Comparison of ENCODE assay signal across 9 cellular contexts in the genomic region with DNA sequence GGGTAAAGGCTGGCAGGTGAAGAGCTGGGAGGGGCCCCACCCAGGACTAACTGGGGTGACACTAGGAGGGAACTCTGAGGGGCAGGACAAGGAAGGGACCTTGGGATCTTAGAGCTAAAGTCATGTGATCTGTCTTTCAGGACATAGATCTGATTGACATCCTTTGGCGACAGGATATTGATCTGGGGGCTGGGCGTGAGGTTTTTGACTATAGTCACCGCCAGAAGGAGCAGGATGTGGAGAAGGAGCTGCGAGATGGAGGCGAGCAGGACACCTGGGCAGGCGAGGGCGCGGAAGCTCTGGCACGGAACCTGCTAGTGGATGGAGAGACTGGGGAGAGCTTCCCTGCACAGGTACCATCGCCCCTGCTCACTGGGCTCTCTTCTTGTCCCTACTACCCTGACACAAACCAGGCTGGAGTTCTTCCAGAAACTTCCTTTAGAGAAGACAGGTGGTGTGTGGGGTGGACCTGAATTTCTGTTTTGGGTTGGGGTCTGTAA. TPM values are rescaled to one million over a fixed set of nuclear protein-coding genes. Genes with fewer than 3 reads are reported as not detected.
DNase-seq lines count a peak whose midpoint lies in the region; ATAC-seq and TF ChIP-seq lines count a peak whose summit lies in the region.
"Had no signal": no experiment of that assay in that cellular context is flagged by ENCODE, and none has a peak within 500 bp of the region (broad histone marks: within the 10 kb centered on the region; RNA-seq: fewer than 3 reads in every experiment).

No MANE protein-coding gene starts in this region.

- CTCF ChIA-PET in activated CD8-positive, alpha-beta memory T cell treated with anti-CD3 and anti-CD28 coated beads, Interleukin-2, amount 10 ng/mL, durations not matched to agents 7 days and 5 days (lab: Charles Lee), result interaction anchor here (0.9 to 2.2 kb wide), 4 partner anchors 12 to 30 kb away, joined by 3 to 10 read pairs (median 6); partner anchors contain the start of gene COPZ2

- TF ChIP-seq CTCF in SU-DHL-6 (IDR thresholded peaks at IDR 0.05; ENCODE audit: insufficient read depth, low read length, poor library complexity, severe bottlenecking) (no peak), glutamatergic neuron (IDR thresholded peaks at IDR 0.05; ENCODE audit: partially characterized antibody, unreplicated experiment) (no peak)

- peaks cover 44% of the 10 kb centered on the region for H3K79me2 ChIP-seq in SU-DHL-6 (ENCODE audit: insufficient read depth, low read length)

- H2AFZ ChIP-seq in SU-DHL-6 (ENCODE audit: low read depth, low read length, severe bottlenecking), result no peak overlapping the region

- no peaks in the 10 kb centered on the region for H3K27me3 Mint-ChIP-seq in activated CD8-positive, alpha-beta memory T cell treated with anti-CD3 and anti-CD28 coated beads, Interleukin-2, amount 10 ng/mL, durations not matched to agents 7 days and 5 days
- H3K27me3 Mint-ChIP-seq in glutamatergic neuron (ENCODE audit: unreplicated experiment), result peaks cover 18% of the 10 kb centered on the region
- H3K27me3 Mint-ChIP-seq in stimulated activated memory B cell treated with anti-CD40 and anti-IgM and Interleukin-4, amounts not matched to agents 10 μg/mL and 1 μg/mL and 100 μg/mL, for 72 hours, result no peaks in the 10 kb centered on the region

- no peaks in the 10 kb centered on the region for H3K9me3 ChIP-seq in SU-DHL-6 (ENCODE audit: insufficient read depth, low read length)

- H3K36me3 Mint-ChIP-seq in activated CD8-positive, alpha-beta memory T cell treated with anti-CD3 and anti-CD28 coated beads, Interleukin-2, amount 10 ng/mL, durations not matched to agents 7 days and 5 days, result peaks cover 65% of the 10 kb centered on the region
- H3K36me3 Mint-ChIP-seq in glutamatergic neuron (ENCODE audit: unreplicated experiment), result peaks cover 6% of the 10 kb centered on the region
- peaks cover 74% of the 10 kb centered on the region for H3K36me3 Mint-ChIP-seq in stimulated activated memory B cell treated with anti-CD40 and anti-IgM and Interleukin-4, amounts not matched to agents 10 μg/mL and 1 μg/mL and 100 μg/mL, for 72 hours

- H3K4me1 Mint-ChIP-seq in activated CD8-positive, alpha-beta memory T cell treated with anti-CD3 and anti-CD28 coated beads, Interleukin-2, amount 10 ng/mL, durations not matched to agents 7 days and 5 days, result peaks cover 44% of the 10 kb centered on the region
- peaks cover 45% of the 10 kb centered on the region for H3K4me1 Mint-ChIP-seq in glutamatergic neuron (ENCODE audit: low read depth, unreplicated experiment)
- H3K4me1 Mint-ChIP-seq in stimulated activated memory B cell treated with anti-CD40 and anti-IgM and Interleukin-4, amounts not matched to agents 10 μg/mL and 1 μg/mL and 100 μg/mL, for 72 hours, result peaks cover 67% of the 10 kb centered on the region

- no peak for DNase-seq in activated CD8-positive, alpha-beta memory T cell treated with anti-CD3 and anti-CD28 coated beads, Interleukin-2, amount 10 ng/mL, durations not matched to agents 7 days and 5 days
- DNase-seq in activated CD8-positive, alpha-beta memory T cell treated with anti-CD3 and anti-CD28 coated beads for 24 hours, result no peak
- DNase-seq in glutamatergic neuron, result no peak
- no peak for DNase-seq in activated CD4-positive, CD25-positive, alpha-beta regulatory T cell treated with anti-CD3 and anti-CD28 coated beads, Interleukin-2, amount 50 U/mL, for 72 hours
- DNase-seq: NCI-H1694 had no signal

- peak overlapping the region; percentile 50; the same call in 1 of the 2 replicates for H3K9ac ChIP-seq in SU-DHL-6 (ENCODE audit: low read length)

- peak overlapping the region; percentile 82 for H3K27ac ChIP-seq in SU-DHL-6 (ENCODE audit: low read depth, low read length)

- peak overlapping the region; percentile 77 for H3K27ac Mint-ChIP-seq in activated CD8-positive, alpha-beta memory T cell treated with anti-CD3 and anti-CD28 coated beads, Interleukin-2, amount 10 ng/mL, durations not matched to agents 7 days and 5 days
- peak overlapping the region; percentile 94 for H3K27ac Mint-ChIP-seq in glutamatergic neuron (ENCODE audit: unreplicated experiment)
- peak overlapping the region; percentile 90 for H3K27ac Mint-ChIP-seq in stimulated activated memory B cell treated with anti-CD40 and anti-IgM and Interleukin-4, amounts not matched to agents 10 μg/mL and 1 μg/mL and 100 μg/mL, for 72 hours

- ATAC-seq in activated CD8-positive, alpha-beta memory T cell treated with anti-CD3 and anti-CD28 coated beads, Interleukin-2, amount 10 ng/mL, durations not matched to agents 7 days and 5 days, result no peak
- no peak for ATAC-seq in stimulated activated memory B cell treated with anti-CD40 and anti-IgM and Interleukin-4, amounts not matched to agents 10 μg/mL and 1 μg/mL and 100 μg/mL, for 72 hours
- ATAC-seq in GM21717 (IDR thresholded peaks at IDR 0.05; ENCODE audit: unreplicated experiment) (no peak), GM21381 (IDR thresholded peaks at IDR 0.05; ENCODE audit: unreplicated experiment) (no peak)

- H3K27me3 ChIP-seq in SU-DHL-6 (ENCODE audit: low read length), result no peaks in the 10 kb centered on the region

- no peaks in the 10 kb centered on the region for H3K9me3 Mint-ChIP-seq in activated CD8-positive, alpha-beta memory T cell treated with anti-CD3 and anti-CD28 coated beads, Interleukin-2, amount 10 ng/mL, durations not matched to agents 7 days and 5 days (ENCODE audit: low read depth)
- peaks cover 11% of the 10 kb centered on the region for H3K9me3 Mint-ChIP-seq in glutamatergic neuron (ENCODE audit: unreplicated experiment)
- H3K9me3 Mint-ChIP-seq in stimulated activated memory B cell treated with anti-CD40 and anti-IgM and Interleukin-4, amounts not matched to agents 10 μg/mL and 1 μg/mL and 100 μg/mL, for 72 hours, result no peaks in the 10 kb centered on the region

- H3K4me3 ChIP-seq in SU-DHL-6 (ENCODE audit: insufficient read depth, low read length, poor library complexity, severe bottlenecking), result no peak overlapping the region

- no peaks in the 10 kb centered on the region for H3K9me2 ChIP-seq in SU-DHL-6 (replicated peaks; ENCODE audit: insufficient read depth, low read length)

- peaks cover 3% of the 10 kb centered on the region; the same call in 1 of the 2 replicates for H3F3A ChIP-seq in SU-DHL-6 (ENCODE audit: insufficient read depth)

- H3K36me3 ChIP-seq in SU-DHL-6 (ENCODE audit: low read length), result peaks cover 11% of the 10 kb centered on the region; the same call in 1 of the 2 replicates

- H3K4me2 ChIP-seq in SU-DHL-6 (ENCODE audit: low read depth, low read length, poor library complexity, severe bottlenecking), result peak overlapping the region; percentile 50

- H4K20me1 ChIP-seq in SU-DHL-6 (ENCODE audit: low read depth, low read length), result no peaks in the 10 kb centered on the region

- H3K4me3 Mint-ChIP-seq in activated CD8-positive, alpha-beta memory T cell treated with anti-CD3 and anti-CD28 coated beads, Interleukin-2, amount 10 ng/mL, durations not matched to agents 7 days and 5 days, result peak overlapping the region; percentile 10
- peak overlapping the region; percentile 99 for H3K4me3 Mint-ChIP-seq in glutamatergic neuron (ENCODE audit: unreplicated experiment)
- H3K4me3 Mint-ChIP-seq in stimulated activated memory B cell treated with anti-CD40 and anti-IgM and Interleukin-4, amounts not matched to agents 10 μg/mL and 1 μg/mL and 100 μg/mL, for 72 hours, result peak overlapping the region; percentile 48

RNA-seq across cellular contexts. Expression of gene NFE2L1, which starts 8.1 kb away (rescaled TPM):
- 10 to 100 TPM; 56.1 to 80.8 TPM for total RNA-seq in activated CD8-positive, alpha-beta memory T cell treated with anti-CD3 and anti-CD28 coated beads, Interleukin-2, amount 10 ng/mL, durations not matched to agents 7 days and 5 days
- total RNA-seq in glutamatergic neuron (ENCODE audit: unreplicated experiment), result 190 TPM

RNA-seq across cellular contexts. Expression of gene COPZ2, which starts 18.7 kb away (rescaled TPM):
- total RNA-seq in activated CD8-positive, alpha-beta memory T cell treated with anti-CD3 and anti-CD28 coated beads, Interleukin-2, amount 10 ng/mL, durations not matched to agents 7 days and 5 days, result 10 to 100 TPM in 1 of 2 experiments, 1 to 10 TPM in 1; 5.4 to 14.1 TPM
- not detected for total RNA-seq in glutamatergic neuron (ENCODE audit: unreplicated experiment)

RNA-seq across cellular contexts. Expression of gene CBX1, which starts 45.0 kb away (rescaled TPM):
- total RNA-seq in activated CD8-positive, alpha-beta memory T cell treated with anti-CD3 and anti-CD28 coated beads, Interleukin-2, amount 10 ng/mL, durations not matched to agents 7 days and 5 days, result 10 to 100 TPM; 46.3 to 47.8 TPM
- 141 TPM for total RNA-seq in glutamatergic neuron (ENCODE audit: unreplicated experiment)

RNA-seq across cellular contexts. Expression of gene SNX11, which starts 51.3 kb away (rescaled TPM):
- total RNA-seq in activated CD8-positive, alpha-beta memory T cell treated with anti-CD3 and anti-CD28 coated beads, Interleukin-2, amount 10 ng/mL, durations not matched to agents 7 days and 5 days, result 10 to 100 TPM; 25.1 to 32.6 TPM
- 44.0 TPM for total RNA-seq in glutamatergic neuron (ENCODE audit: unreplicated experiment)

Comparison
In these comparisons a context has a peak if more than half of its experiments do, and no peak if none do; other contexts are left out.
1. H3K4me3 Mint-ChIP-seq: peak in every context shown above with its lines; median percentile 99 in glutamatergic neuron; 48 in stimulated activated memory B cell treated with anti-CD40 and anti-IgM and Interleukin-4, amounts not matched to agents 10 μg/mL and 1 μg/mL and 100 μg/mL, for 72 hours; 10 in activated CD8-positive, alpha-beta memory T cell treated with anti-CD3 and anti-CD28 coated beads, Interleukin-2, amount 10 ng/mL, durations not matched to agents 7 days and 5 days.